8 cellular contexts compared by ENCODE assay signal in genomic region chr15:62896969-62897486, GRCh38.
DNase-seq lines count a peak whose midpoint lies in the region; ATAC-seq, FAIRE-seq and TF ChIP-seq lines count a peak whose summit lies in the region.

No MANE protein-coding gene starts in this region.

- H3K79me2 ChIP-seq in SK-N-SH (ENCODE audit: insufficient read depth) = peaks cover 8% of the 10 kb centered on the region; the same call in 1 of the 2 replicates

- H3K9me3 ChIP-seq in SK-N-SH (no peaks in the 10 kb centered on the region), pancreas (no peaks in the 10 kb centered on the region)

- CTCF ChIA-PET in Calu3 (lab: Charles Lee) (interaction anchor here (0.7 to 3.3 kb wide), 10 partner anchors 10 to 150 kb away, joined by 3 to 24 read pairs (median 4); partner anchors contain the start of gene TPM1), SK-N-SH (lab: Yijun Ruan, JAX) (no interaction called here)

- peak overlapping the region; percentile 91 to 100; a peak in 3 of 4 replicates for H3K27ac ChIP-seq in SK-N-SH (ENCODE audit: low read depth in 2 of 2, low read length in 1 of 2)
- peak overlapping the region; percentile 68 to 93 (median 88) for H3K27ac ChIP-seq in pancreas

- peak overlapping the region; percentile 72 for H3K4me2 ChIP-seq in SK-N-SH

- H3K9me3 Mint-ChIP-seq in Calu3 (ENCODE audit: low read depth, unreplicated experiment) = peaks cover 3% of the 10 kb centered on the region

- BruUV-seq in Calu3 (replicated peaks; lab: Mats Ljungman, UMichigan) = no TSS peak

- TF ChIP-seq RAD21 in SK-N-SH (IDR thresholded peaks at IDR 0.05; ENCODE audit: low read length) = peak; percentile 29; the same call in 1 of the 2 replicates

- 2% methylated on average over 11 of the region's 19 CpGs for WGBS in SK-N-SH (ENCODE audit: low lambda C conversion rate)
- WGBS in pancreas, 2 donors = 15 to 19% methylated on average over 19 of the region's 19 CpGs

- H2AFZ ChIP-seq in SK-N-SH (ENCODE audit: low read depth) = no peak overlapping the region

- no peak for TF ChIP-seq CTCF in Calu3 (IDR thresholded peaks at IDR 0.05; ENCODE audit: unreplicated experiment)
- no peak for TF ChIP-seq CTCF in SK-N-SH (IDR thresholded peaks at IDR 0.05)
- no peak for TF ChIP-seq CTCF in foreskin fibroblast (IDR thresholded peaks at IDR 0.05; ENCODE audit: low read depth, low read length)
- TF ChIP-seq CTCF in pancreas (IDR thresholded peaks at IDR 0.05) = no peak

- peaks cover 36% of the 10 kb centered on the region for H3K36me3 Mint-ChIP-seq in Calu3 (ENCODE audit: insufficient read depth, unreplicated experiment)

- H3K36me3 ChIP-seq in SK-N-SH (replicated peaks in 1 of 2; ENCODE audit: control insufficient read depth in 1 of 2, insufficient read depth in 2 of 2, low read length in 1 of 2) (no peaks in the 10 kb centered on the region), pancreas (no peaks in the 10 kb centered on the region)

- DNase-seq in Calu3 (peak; percentile 98), SK-N-SH (peak; percentile 78), foreskin fibroblast (peak; percentile 98 to 99), pancreas (peak; percentile 84 to 95 (median 92)), NCI-H82 treated with DMSO at 0.1 percent for 48 hours (lab: John Stamatoyannopoulos, UW; ENCODE audit: unreplicated experiment) (no peak), inferior parietal cortex (ENCODE audit: extremely low spot score) (no peak)

- POLR2A ChIA-PET in SK-N-SH (lab: Yijun Ruan, JAX) = no interaction called here

- ATAC-seq in pancreas (peak; percentile 88 to 93 (median 92)), HG02571 (IDR thresholded peaks at IDR 0.05; ENCODE audit: unreplicated experiment) (no peak), GM18867 (IDR thresholded peaks at IDR 0.05; ENCODE audit: unreplicated experiment) (no peak)

- no peaks in the 10 kb centered on the region for H4K20me1 ChIP-seq in SK-N-SH (ENCODE audit: insufficient read depth)

- peak; percentile 57 to 99 for TF ChIP-seq EP300 in SK-N-SH (IDR thresholded peaks at IDR 0.05; ENCODE audit: borderline replicate concordance in 1 of 2, low read depth in 1 of 2, low read length in 1 of 2)

- H3K9ac ChIP-seq in SK-N-SH = peak overlapping the region; percentile 91

- no peaks in the 10 kb centered on the region for H3K27me3 Mint-ChIP-seq in Calu3 (ENCODE audit: unreplicated experiment)

- intact Hi-C loops in Calu3 (cut with micrococcal nuclease; ENCODE audit: unreplicated experiment) = loop anchor here (1.0 to 5.0 kb wide), 6 partner anchors 40 to 145 kb away; partner anchors contain the start of gene TPM1
- intact Hi-C loops in pancreas (cut with DNase I) = no loop called here

- peaks cover 23 to 26% of the 10 kb centered on the region in 2 experiments for H3K4me1 ChIP-seq in SK-N-SH (ENCODE audit: control insufficient read depth in 1 of 2, insufficient read depth in 2 of 2, low read depth in 1 of 2, low read length in 1 of 2)
- H3K4me1 ChIP-seq in pancreas = peaks cover 8 to 32% (median 14%) of the 10 kb centered on the region in 3 donors

- H3K27me3 ChIP-seq in SK-N-SH (ENCODE audit: insufficient read depth) (no peaks in the 10 kb centered on the region), pancreas (no peaks in the 10 kb centered on the region)

- H3K4me1 Mint-ChIP-seq in Calu3 (ENCODE audit: low read depth, unreplicated experiment) = peaks cover 74% of the 10 kb centered on the region

- peaks cover 41% of the 10 kb centered on the region for H3F3A ChIP-seq in SK-N-SH (replicated peaks; ENCODE audit: insufficient read depth)

- no peaks in the 10 kb centered on the region for H3K9me2 ChIP-seq in SK-N-SH

- peak overlapping the region; percentile 97 for H3K27ac Mint-ChIP-seq in Calu3 (ENCODE audit: unreplicated experiment)

- H3K4me3 ChIP-seq in SK-N-SH (ENCODE audit: low read depth in 2 of 2, low read length in 1 of 2) (0 out of 4 replicates have a peak overlapping the region, but pooled peaks of 1 of the 2 experiments have one; percentile 7), foreskin fibroblast (ENCODE audit: low read depth in 1 of 2, low read length in 2 of 2) (no peak overlapping the region), pancreas (peak overlapping the region in 1 of 4 donors; percentile 12)

- H3K4me3 Mint-ChIP-seq in Calu3 (ENCODE audit: low read depth, unreplicated experiment) = peak overlapping the region; percentile 57

- peak; percentile 26 for FAIRE-seq in pancreas (lab: Jason Lieb, UNC)

TF ChIP-seq in SK-N-SH, 30 proteins besides CTCF, POLR2A, EP300 and RAD21 (continues in another document):
- TF ChIP-seq JUND (IDR thresholded peaks at IDR 0.05) (peak; percentile 99), PBX3 (IDR thresholded peaks at IDR 0.05) (peak; percentile 88), FOSL2 (IDR thresholded peaks at IDR 0.05; ENCODE audit: borderline replicate concordance, low read depth) (peak; percentile 98), ZBTB33 (IDR thresholded peaks at IDR 0.05; ENCODE audit: borderline replicate concordance, low read depth) (peak; percentile 91), REST (IDR thresholded peaks at IDR 0.05; ENCODE audit: low read depth, low read length) (peak; percentile 79), RXRA (IDR thresholded peaks at IDR 0.05; ENCODE audit: borderline replicate concordance, low read depth) (peak; percentile 95), SMC3 (IDR thresholded peaks at IDR 0.05; ENCODE audit: low read depth, low read length) (peak; percentile 15; the same call in 1 of the 2 replicates), MXI1 (IDR thresholded peaks at IDR 0.05; ENCODE audit: low read depth, low read length) (no peak), GATA2 (CRISPR knock-in tag; IDR thresholded peaks at IDR 0.05) (peak; percentile 49; the same call in 1 of the 2 replicates), TAF1 (IDR thresholded peaks at IDR 0.05; ENCODE audit: borderline replicate concordance, low read depth, low read length) (peak; percentile 57; the same call in 1 of the 2 replicates), MEF2A (IDR thresholded peaks at IDR 0.05; ENCODE audit: borderline replicate concordance, low read depth) (peak; percentile 93), POLR2AphosphoS5 (IDR thresholded peaks at IDR 0.05; ENCODE audit: low read depth, low read length) (peak; percentile 84), TCF12 (IDR thresholded peaks at IDR 0.05) (peak; percentile 97), MAX (IDR thresholded peaks at IDR 0.05; ENCODE audit: low read depth) (peak; percentile 92), FOXM1 (IDR thresholded peaks at IDR 0.05; ENCODE audit: low read depth) (peak; percentile 90; the same call in 1 of the 2 replicates), ELF1 (IDR thresholded peaks at IDR 0.05) (no peak), NRF1 (IDR thresholded peaks at IDR 0.05; ENCODE audit: low read depth, low read length) (no peak), SIN3A (IDR thresholded peaks at IDR 0.05; ENCODE audit: borderline replicate concordance, low read depth, low read length) (peak; percentile 89; the same call in 1 of the 2 replicates)

Comparison
In these comparisons a context has a peak if more than half of its experiments do, and no peak if none do; other contexts are left out.
1. DNase-seq: peak in Calu3 (single experiment), SK-N-SH (single experiment), foreskin fibroblast (2 of 2) and pancreas (6 of 6); none in NCI-H82 treated with DMSO at 0.1 percent for 48 hours (single experiment) and inferior parietal cortex (single experiment).
2. ATAC-seq: peak in pancreas (4 of 4); none in HG02571 (single experiment) and GM18867 (single experiment).